Comparison of ENCODE assay signal across 8 cellular contexts in genomic region chr6:99602519-99603420, GRCh38. TPM values are rescaled to one million over a fixed set of nuclear protein-coding genes. Genes with fewer than 3 reads are reported as not detected.
A peak's percentile ranks its signal among the peaks of the same experiment; 100 is the strongest.
DNase-seq lines count a peak whose midpoint lies in the region; ATAC-seq and TF ChIP-seq lines count a peak whose summit lies in the region.

No MANE protein-coding gene starts in this region.

- peak overlapping the region; percentile 8 for H3K4me3 Mint-ChIP-seq in activated CD8-positive, alpha-beta T cell treated with anti-CD3 and anti-CD28 coated beads for 36 hours
- H3K4me3 Mint-ChIP-seq in mesothelial cell of epicardium, result peak overlapping the region; percentile 22

- H3K4me1 ChIP-seq in left ventricle myocardium inferior, result peaks cover 43% of the 10 kb centered on the region

- no peaks in the 10 kb centered on the region for H3K9me3 ChIP-seq in left ventricle myocardium inferior (replicated peaks)

- no peak for DNase-seq in left ventricle myocardium inferior
- no peak for DNase-seq in Right ventricle myocardium inferior (ENCODE audit: missing footprints)
- no peak for DNase-seq in activated CD8-positive, alpha-beta T cell treated with anti-CD3 and anti-CD28 coated beads for 36 hours
- DNase-seq in mesothelial cell of epicardium (ENCODE audit: low spot score in 2 of 2, unreplicated experiment in 2 of 2), result no peak
- no peak for DNase-seq in HEK293T (ENCODE audit: extremely low spot score)
- no peak for DNase-seq in D341Med (ENCODE audit: low spot score)
- DNase-seq in SHP77 (lab: John Stamatoyannopoulos, UW), result no peak
- DNase-seq in globus pallidus (ENCODE audit: low spot score), result no peak

- peaks cover 2% of the 10 kb centered on the region for H3K36me3 Mint-ChIP-seq in activated CD8-positive, alpha-beta T cell treated with anti-CD3 and anti-CD28 coated beads for 36 hours (ENCODE audit: low read depth)
- H3K36me3 Mint-ChIP-seq in mesothelial cell of epicardium, result no peaks in the 10 kb centered on the region

- H3K27me3 Mint-ChIP-seq in activated CD8-positive, alpha-beta T cell treated with anti-CD3 and anti-CD28 coated beads for 36 hours, result peaks cover 81% of the 10 kb centered on the region
- peaks cover 98% of the 10 kb centered on the region for H3K27me3 Mint-ChIP-seq in mesothelial cell of epicardium (ENCODE audit: low read depth)

- CTCF ChIA-PET in activated CD8-positive, alpha-beta T cell treated with anti-CD3 and anti-CD28 coated beads for 36 hours (lab: Charles Lee), result interaction anchor here (0.8 to 3.6 kb wide), 3 partner anchors 14 to 20 kb away, joined by 3 to 16 read pairs (median 3); no protein-coding TSS in a partner anchor
- CTCF ChIA-PET in HEK293T (lab: Yijun Ruan, JAX), result interaction anchor here (0.7 kb wide), 1 partner anchor 17 kb away, joined by 3 read pairs; no protein-coding TSS in a partner anchor

- no peak for TF ChIP-seq CTCF in left ventricle myocardium inferior (IDR thresholded peaks at IDR 0.05; ENCODE audit: borderline replicate concordance)
- TF ChIP-seq CTCF in activated CD8-positive, alpha-beta T cell treated with anti-CD3 and anti-CD28 coated beads for 36 hours (IDR thresholded peaks at IDR 0.05), result no peak
- TF ChIP-seq CTCF in mesothelial cell of epicardium (IDR thresholded peaks at IDR 0.05; ENCODE audit: unreplicated experiment), result no peak

- H3K27me3 ChIP-seq in left ventricle myocardium inferior (ENCODE audit: low read depth), result peaks cover 100% of the 10 kb centered on the region

- no peak for ATAC-seq in Right ventricle myocardium inferior
- ATAC-seq in activated CD8-positive, alpha-beta T cell treated with anti-CD3 and anti-CD28 coated beads for 36 hours, result no peak

- peak overlapping the region; percentile 60 for H3K4me3 ChIP-seq in left ventricle myocardium inferior

- H3K27ac Mint-ChIP-seq in activated CD8-positive, alpha-beta T cell treated with anti-CD3 and anti-CD28 coated beads for 36 hours, result no peak overlapping the region
- no peak overlapping the region for H3K27ac Mint-ChIP-seq in mesothelial cell of epicardium

- H3K36me3 ChIP-seq in left ventricle myocardium inferior, result no peaks in the 10 kb centered on the region

- intact Hi-C loops in left ventricle myocardium inferior (cut with micrococcal nuclease) (no loop called here), Right ventricle myocardium inferior (cut with DNase I) (no loop called here)
- intact Hi-C loops in activated CD8-positive, alpha-beta T cell treated with anti-CD3 and anti-CD28 coated beads for 36 hours (cut with micrococcal nuclease), result no loop called here

- H3K27ac ChIP-seq in left ventricle myocardium inferior (replicated peaks), result no peak overlapping the region

- no peaks in the 10 kb centered on the region for H3K9me3 Mint-ChIP-seq in activated CD8-positive, alpha-beta T cell treated with anti-CD3 and anti-CD28 coated beads for 36 hours
- H3K9me3 Mint-ChIP-seq in mesothelial cell of epicardium, result no peaks in the 10 kb centered on the region

- POLR2A ChIA-PET in activated CD8-positive, alpha-beta T cell treated with anti-CD3 and anti-CD28 coated beads for 36 hours (lab: Charles Lee), result no interaction called here
- POLR2A ChIA-PET in HEK293T (lab: Yijun Ruan, JAX), result interaction anchor here (0.7 to 1.5 kb wide), 3 partner anchors 11 to 14 kb away, joined by 3 to 4 read pairs (median 4); no protein-coding TSS in a partner anchor

- H3K4me1 Mint-ChIP-seq in activated CD8-positive, alpha-beta T cell treated with anti-CD3 and anti-CD28 coated beads for 36 hours (ENCODE audit: low read depth), result peaks cover 24% of the 10 kb centered on the region
- peaks cover 10% of the 10 kb centered on the region for H3K4me1 Mint-ChIP-seq in mesothelial cell of epicardium

TF ChIP-seq in HEK293T, 16 proteins besides CTCF, POLR2A, EP300 and RAD21:
- TF ChIP-seq ELF4 (IDR thresholded peaks at IDR 0.05) (no peak), FOXA1 (IDR thresholded peaks at IDR 0.05) (no peak), FOXK2 (IDR thresholded peaks at IDR 0.05) (no peak), TARDBP (IDR thresholded peaks at IDR 0.05) (no peak), L3MBTL2 (conservative IDR thresholded peaks at IDR 0.05) (no peak), SUZ12 (IDR thresholded peaks at IDR 0.05) (no peak), LEF1 (IDR thresholded peaks at IDR 0.05; ENCODE audit: borderline replicate concordance) (no peak), PKNOX1 (IDR thresholded peaks at IDR 0.05) (no peak), BHLHE40 (IDR thresholded peaks at IDR 0.05; ENCODE audit: borderline replicate concordance) (no peak)
TF ChIP-seq in HEK293T: peak in this region for 0.

RNA-seq across cellular contexts. Expression of gene PRDM13, which starts 3.9 kb away (rescaled TPM):
- total RNA-seq in left ventricle myocardium inferior, result not detected
- not detected for total RNA-seq in Right ventricle myocardium inferior
- total RNA-seq in activated CD8-positive, alpha-beta T cell treated with anti-CD3 and anti-CD28 coated beads for 36 hours, result not detected
- total RNA-seq in mesothelial cell of epicardium, result not detected in 3 replicates

RNA-seq across cellular contexts. Expression of gene CCNC, which starts 34.3 kb away (rescaled TPM):
- total RNA-seq in left ventricle myocardium inferior, result 15.1 TPM
- total RNA-seq in Right ventricle myocardium inferior, result 18.7 TPM
- total RNA-seq in activated CD8-positive, alpha-beta T cell treated with anti-CD3 and anti-CD28 coated beads for 36 hours, result 10 to 100 TPM; 72.3 to 75.4 TPM
- 51.9 to 55.5 TPM (median 54.3 TPM) in 3 replicates for total RNA-seq in mesothelial cell of epicardium
